In genomic region chr1:94568806-94569205, GRCh38 we compare ENCODE assay signal across 2 cellular contexts. TPM values are rescaled to one million over a fixed set of nuclear protein-coding genes. Genes with fewer than 3 reads are reported as not detected.
"Had no signal": no experiment of that assay in that cellular context is flagged by ENCODE, and none has a peak within 500 bp of the region (broad histone marks: within the 10 kb centered on the region; RNA-seq: fewer than 3 reads in every experiment).

No MANE protein-coding gene starts in this region.

RNA-seq across cellular contexts. Expression of gene F3, which starts 27.2 kb away (rescaled TPM):
- total RNA-seq: activated CD4-positive, alpha-beta T cell treated with anti-CD3 and anti-CD28 coated beads, Interleukin-2, amount 10 ng/mL, durations not matched to agents 7 days and 5 days; activated CD8-positive, alpha-beta T cell treated with anti-CD3 and anti-CD28 coated beads, Interleukin-2, amount 10 ng/mL, durations not matched to agents 7 days and 5 days had no signal
